26 cellular contexts compared by ENCODE assay signal in genomic region chr10:13397052-13397451, GRCh38.
"Had no signal": no experiment of that assay in that cellular context is flagged by ENCODE, and none has a peak within 500 bp of the region (broad histone marks: within the 10 kb centered on the region; RNA-seq: fewer than 3 reads in every experiment).

No MANE protein-coding gene starts in this region.

- H3K27ac Mint-ChIP-seq: dendritic cell treated with granulocyte-macrophage colony-stimulating factor and Interleukin-4, amounts not matched to agents 40 ng/mL and 50 ng/mL, for 4 days; effector memory CD8-positive, alpha-beta T cell; endodermal cell; mesothelial cell of epicardium had no signal

- H3K36me3 ChIP-seq: colonic mucosa, esophagus squamous epithelium, gastrocnemius medialis, heart right ventricle, left lung, lower lobe of right lung had no signal

- H3K27ac ChIP-seq: colonic mucosa, epithelial cell of prostate, esophagus squamous epithelium, gastrocnemius medialis, heart right ventricle, left lung, lower lobe of right lung had no signal

- H3K9me3 ChIP-seq: colonic mucosa, esophagus squamous epithelium, gastrocnemius medialis, lower lobe of right lung, mucosa of descending colon had no signal

- H3K36me3 Mint-ChIP-seq: mesothelial cell of epicardium had no signal

- H3K27me3 ChIP-seq: colonic mucosa, left lung had no signal

- H3K4me3 ChIP-seq: colonic mucosa, esophagus squamous epithelium, gastrocnemius medialis, heart right ventricle, left lung, lower lobe of right lung, mucosa of descending colon had no signal

- ATAC-seq: effector memory CD8-positive, alpha-beta T cell; esophagus mucosa; gastrocnemius medialis; heart right ventricle; left cardiac atrium; left lung; left ventricle myocardium superior; lower lobe of right lung; mucosa of descending colon had no signal

- FAIRE-seq: endometrium, islet of Langerhans, keratinocyte had no signal

- DNase-seq: colonic mucosa; cortex of kidney; effector CD8-positive, alpha-beta T cell; effector memory CD8-positive, alpha-beta T cell; endodermal cell; erythroblast; esophagus squamous epithelium; foreskin fibroblast; gastrocnemius medialis; glutamatergic neuron; head of caudate nucleus; heart right ventricle; hippocampal formation; left cardiac atrium; left lung; left ventricle myocardium superior; lower lobe of right lung; mucosa of descending colon; naive B cell had no signal

- H3K4me1 ChIP-seq: colonic mucosa, esophagus squamous epithelium, gastrocnemius medialis, heart right ventricle, left lung, lower lobe of right lung had no signal

- H3K9me3 Mint-ChIP-seq: dendritic cell treated with granulocyte-macrophage colony-stimulating factor and Interleukin-4, amounts not matched to agents 40 ng/mL and 50 ng/mL, for 4 days; effector memory CD8-positive, alpha-beta T cell had no signal

- H3K4me3 Mint-ChIP-seq: dendritic cell treated with granulocyte-macrophage colony-stimulating factor and Interleukin-4, amounts not matched to agents 40 ng/mL and 50 ng/mL, for 4 days; effector memory CD8-positive, alpha-beta T cell; endodermal cell; mesothelial cell of epicardium; naive B cell had no signal

- H3K4me1 Mint-ChIP-seq: mesothelial cell of epicardium, naive B cell had no signal
